ENCODE assay signal across 20 cellular contexts in the genomic region with DNA sequence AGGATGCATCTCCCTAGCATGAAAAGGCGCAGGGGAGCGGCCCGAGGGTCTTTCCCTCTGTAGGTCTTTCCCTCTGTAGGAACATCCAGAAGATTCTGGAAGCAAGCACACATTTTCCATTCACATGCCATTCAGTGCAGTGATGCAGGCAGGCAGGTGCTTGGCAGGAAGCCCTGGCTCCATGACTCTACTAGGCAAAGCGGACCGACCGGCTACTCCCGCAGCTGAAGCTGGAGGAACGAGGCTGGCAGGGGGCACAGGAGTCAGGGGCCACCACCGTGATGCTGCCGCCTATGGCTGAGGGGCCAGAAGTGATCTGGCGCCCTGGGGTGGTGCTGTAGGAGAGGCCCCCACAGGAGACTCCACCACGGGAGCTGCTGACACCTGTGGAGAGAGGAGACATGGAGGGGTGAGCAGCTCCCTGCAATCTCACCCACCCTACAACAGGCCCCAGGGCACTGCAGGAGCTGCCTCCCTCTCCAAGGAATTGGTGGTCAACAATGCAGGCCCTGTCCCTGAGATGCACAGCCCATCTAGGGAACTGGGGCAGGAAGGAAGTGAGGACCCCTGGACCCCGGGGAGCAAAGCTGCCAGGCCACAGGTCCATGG. TPM values are rescaled to one million over a fixed set of nuclear protein-coding genes. Genes with fewer than 3 reads are reported as not detected.
A peak's percentile ranks its signal among the peaks of the same experiment; 100 is the strongest.
DNase-seq lines count a peak whose midpoint lies in the region; ATAC-seq and TF ChIP-seq lines count a peak whose summit lies in the region.
"Had no signal": no experiment of that assay in that cellular context is flagged by ENCODE, and none has a peak within 500 bp of the region (broad histone marks: within the 10 kb centered on the region; RNA-seq: fewer than 3 reads in every experiment).

No MANE protein-coding gene starts in this region.

- H3K9me3 ChIP-seq in RWPE2 (ENCODE audit: severe bottlenecking): no peaks in the 10 kb centered on the region
- H3K9me3 ChIP-seq in osteoblast (ENCODE audit: low read depth, low read length): no peaks in the 10 kb centered on the region
- H3K9me3 ChIP-seq in tibial artery: no peaks in the 10 kb centered on the region

- no peaks in the 10 kb centered on the region for H3K36me3 Mint-ChIP-seq in MCF 10A (ENCODE audit: insufficient read depth, unreplicated experiment)
- no peaks in the 10 kb centered on the region for H3K36me3 Mint-ChIP-seq in activated CD4-positive, alpha-beta memory T cell treated with anti-CD3 and anti-CD28 coated beads, Interleukin-2, amount 10 ng/mL, durations not matched to agents 7 days and 5 days (ENCODE audit: low read depth)
- H3K36me3 Mint-ChIP-seq: CD8-positive, alpha-beta T cell had no signal

- H3K36me3 ChIP-seq in RWPE2 (ENCODE audit: low read depth) (no peaks in the 10 kb centered on the region), osteoblast (ENCODE audit: insufficient read depth, low read length) (no peaks in the 10 kb centered on the region), tibial artery (no peaks in the 10 kb centered on the region)

- H3K27ac Mint-ChIP-seq in MCF 10A (ENCODE audit: low read depth, unreplicated experiment): no peak overlapping the region
- H3K27ac Mint-ChIP-seq in activated CD4-positive, alpha-beta memory T cell treated with anti-CD3 and anti-CD28 coated beads, Interleukin-2, amount 10 ng/mL, durations not matched to agents 7 days and 5 days: no peak overlapping the region
- H3K27ac Mint-ChIP-seq: CD8-positive, alpha-beta T cell; GM23338 had no signal

- POLR2A ChIA-PET in MCF 10A (lab: Yijun Ruan, JAX): interaction anchor here (0.8 kb wide), 1 partner anchor 12 kb away, joined by 3 read pairs; no protein-coding TSS in a partner anchor
- POLR2A ChIA-PET in activated CD4-positive, alpha-beta memory T cell treated with anti-CD3 and anti-CD28 coated beads, Interleukin-2, amount 10 ng/mL, durations not matched to agents 7 days and 5 days (lab: Charles Lee): no interaction called here

- intact Hi-C loops in MCF 10A (cut with micrococcal nuclease): no loop called here
- intact Hi-C loops in tibial artery (cut with DNase I; ENCODE audit: low total_unique reads): no loop called here

- H3K4me3 ChIP-seq in RWPE2 (ENCODE audit: severe bottlenecking) (no peak overlapping the region), osteoblast (ENCODE audit: insufficient read depth, low read length) (no peak overlapping the region), tibial artery (no peak overlapping the region)
- H3K4me3 ChIP-seq: GM23338, K562 had no signal

- peaks cover 14% of the 10 kb centered on the region for H3K27me3 Mint-ChIP-seq in MCF 10A (ENCODE audit: insufficient read depth, unreplicated experiment)
- H3K27me3 Mint-ChIP-seq in activated CD4-positive, alpha-beta memory T cell treated with anti-CD3 and anti-CD28 coated beads, Interleukin-2, amount 10 ng/mL, durations not matched to agents 7 days and 5 days: peaks cover 7% of the 10 kb centered on the region

- H3K27me3 ChIP-seq in RWPE2 (ENCODE audit: insufficient read depth, poor library complexity, severe bottlenecking) (no peaks in the 10 kb centered on the region), osteoblast (ENCODE audit: insufficient read depth, low read length) (peaks cover 16% of the 10 kb centered on the region), tibial artery (peaks cover 0 to 36% of the 10 kb centered on the region in 2 donors)

- TF ChIP-seq CTCF in MCF 10A (IDR thresholded peaks at IDR 0.05; ENCODE audit: unreplicated experiment) (no peak), RWPE2 (IDR thresholded peaks at IDR 0.05; ENCODE audit: poor library complexity, severe bottlenecking) (no peak), osteoblast (IDR thresholded peaks at IDR 0.05; ENCODE audit: extremely low read depth, low read depth, low read length) (no peak), tibial artery (IDR thresholded peaks at IDR 0.05) (no peak)

- H4K20me1 ChIP-seq in osteoblast (ENCODE audit: insufficient read depth, low read length): no peaks in the 10 kb centered on the region

- DNase-seq in T47D (ENCODE audit: low read depth in 1 of 2, low spot score in 1 of 2) (peak; percentile 66 to 81), MCF 10A (ENCODE audit: unreplicated experiment) (no peak), RWPE2 (ENCODE audit: low spot score) (peak; percentile 51), osteoblast (ENCODE audit: insufficient read length, low spot score, missing footprints) (peak; percentile 69), tibial artery (peak; percentile 13 to 38), RKO (ENCODE audit: low spot score) (no peak)
- no peak for DNase-seq in activated CD4-positive, alpha-beta memory T cell treated with anti-CD3 and anti-CD28 coated beads, Interleukin-2, amount 10 ng/mL, durations not matched to agents 7 days and 5 days
- DNase-seq: CD8-positive, alpha-beta T cell; DND-41; GDM1; NCI-H1048; NCI-H146; NCI-H2107; NCI-H226; NCI-H69; PC-3; SHP77 had no signal

- no peak overlapping the region for H3K27ac ChIP-seq in RWPE2 (ENCODE audit: poor library complexity, severe bottlenecking)
- H3K27ac ChIP-seq in osteoblast (ENCODE audit: low read depth, low read length): no peak overlapping the region
- no peak overlapping the region for H3K27ac ChIP-seq in tibial artery

- CTCF ChIA-PET in MCF 10A (lab: Yijun Ruan, JAX): interaction anchor here (0.6 to 3.0 kb wide), 8 partner anchors 10 to 619 kb away, joined by 3 to 37 read pairs (median 3); no protein-coding TSS in a partner anchor
- CTCF ChIA-PET in activated CD4-positive, alpha-beta memory T cell treated with anti-CD3 and anti-CD28 coated beads, Interleukin-2, amount 10 ng/mL, durations not matched to agents 7 days and 5 days (lab: Charles Lee): interaction anchor here (0.6 to 2.4 kb wide), 6 partner anchors 9 to 519 kb away, joined by 3 to 12 read pairs (median 6); no protein-coding TSS in a partner anchor

- H3K79me2 ChIP-seq in osteoblast (ENCODE audit: insufficient read depth, low read length): no peaks in the 10 kb centered on the region

- BruUV-seq in MCF 10A (replicated peaks; lab: Mats Ljungman, UMichigan): no TSS peak

- H3K4me1 Mint-ChIP-seq in MCF 10A (ENCODE audit: insufficient read depth, unreplicated experiment): no peaks in the 10 kb centered on the region
- H3K4me1 Mint-ChIP-seq in activated CD4-positive, alpha-beta memory T cell treated with anti-CD3 and anti-CD28 coated beads, Interleukin-2, amount 10 ng/mL, durations not matched to agents 7 days and 5 days: peaks cover 16% of the 10 kb centered on the region

- H3K9me3 Mint-ChIP-seq in MCF 10A (ENCODE audit: unreplicated experiment): no peaks in the 10 kb centered on the region
- no peaks in the 10 kb centered on the region for H3K9me3 Mint-ChIP-seq in activated CD4-positive, alpha-beta memory T cell treated with anti-CD3 and anti-CD28 coated beads, Interleukin-2, amount 10 ng/mL, durations not matched to agents 7 days and 5 days
- H3K9me3 Mint-ChIP-seq: CD8-positive, alpha-beta T cell; GM23338 had no signal

- in situ Hi-C loops in T47D (cut with HindIII; ENCODE audit: low pct_unique_long_range_greater_than_20kb, low sequenced_read_pairs): no loop called here

- no peaks in the 10 kb centered on the region for H3K4me1 ChIP-seq in RWPE2 (ENCODE audit: insufficient read depth, poor library complexity, severe bottlenecking)
- no peaks in the 10 kb centered on the region for H3K4me1 ChIP-seq in osteoblast (ENCODE audit: insufficient read depth, low read length)
- H3K4me1 ChIP-seq in tibial artery: no peaks in the 10 kb centered on the region

- H3K4me2 ChIP-seq in osteoblast (ENCODE audit: insufficient read depth, low read length): no peak overlapping the region
- H3K4me2 ChIP-seq: GM23338 had no signal

- no peak overlapping the region for H2AFZ ChIP-seq in osteoblast (ENCODE audit: low read length)
- H2AFZ ChIP-seq: GM23338 had no signal

- H3K4me3 Mint-ChIP-seq in MCF 10A (ENCODE audit: unreplicated experiment): no peak overlapping the region
- H3K4me3 Mint-ChIP-seq in activated CD4-positive, alpha-beta memory T cell treated with anti-CD3 and anti-CD28 coated beads, Interleukin-2, amount 10 ng/mL, durations not matched to agents 7 days and 5 days: no peak overlapping the region
- H3K4me3 Mint-ChIP-seq: CD8-positive, alpha-beta T cell; GM23338 had no signal

- ATAC-seq in RWPE2 (ENCODE audit: low read depth) (no peak), HG02642 (IDR thresholded peaks at IDR 0.05; ENCODE audit: poor library complexity, unreplicated experiment) (no peak)
- ATAC-seq: GM23338, K562, PC-3 had no signal

RNA-seq across cellular contexts. Expression of a gene that starts 6.5 kb away (rescaled TPM):
- total RNA-seq in MCF 10A (2022): 0.23 TPM in 1 of 2 replicates, not detected in the other
- total RNA-seq in osteoblast: not detected in 2 replicates
- total RNA-seq in activated CD4-positive, alpha-beta memory T cell treated with anti-CD3 and anti-CD28 coated beads, Interleukin-2, amount 10 ng/mL, durations not matched to agents 7 days and 5 days: not detected
- total RNA-seq: CD8-positive, alpha-beta T cell; GM23338; K562; PC-3 had no signal

RNA-seq across cellular contexts. Expression of a gene that starts 24.7 kb away (rescaled TPM):
- total RNA-seq in MCF 10A (2022): not detected in 2 replicates
- not detected in 2 replicates for total RNA-seq in osteoblast
- total RNA-seq in activated CD4-positive, alpha-beta memory T cell treated with anti-CD3 and anti-CD28 coated beads, Interleukin-2, amount 10 ng/mL, durations not matched to agents 7 days and 5 days: not detected
- total RNA-seq: CD8-positive, alpha-beta T cell; GM23338; K562 had no signal

RNA-seq across cellular contexts. Expression of a gene that starts 39.6 kb away (rescaled TPM):
- 12.2 and 14.5 TPM in 2 replicates for total RNA-seq in MCF 10A (2022)
- not detected in 2 replicates for total RNA-seq in osteoblast
- not detected for total RNA-seq in activated CD4-positive, alpha-beta memory T cell treated with anti-CD3 and anti-CD28 coated beads, Interleukin-2, amount 10 ng/mL, durations not matched to agents 7 days and 5 days
- total RNA-seq: CD8-positive, alpha-beta T cell; GM23338; K562 had no signal

RNA-seq across cellular contexts. Expression of a gene that starts 45.4 kb away (rescaled TPM):
- total RNA-seq in MCF 10A (2022) (not detected in 2 replicates), osteoblast (not detected in 2 replicates)
- total RNA-seq in activated CD4-positive, alpha-beta memory T cell treated with anti-CD3 and anti-CD28 coated beads, Interleukin-2, amount 10 ng/mL, durations not matched to agents 7 days and 5 days: not detected
- total RNA-seq: CD8-positive, alpha-beta T cell; GM23338; K562 had no signal

Comparison
In these comparisons a context has a peak if more than half of its experiments do, and no peak if none do; other contexts are left out.
1. DNase-seq: peak in T47D (2 of 2), RWPE2 (single experiment), osteoblast (single experiment) and tibial artery (2 of 2); none in MCF 10A (single experiment), activated CD4-positive, alpha-beta memory T cell treated with anti-CD3 and anti-CD28 coated beads, Interleukin-2, amount 10 ng/mL, durations not matched to agents 7 days and 5 days (single experiment) and RKO (single experiment).
2. RNA of a gene that starts 39.6 kb away (total RNA-seq): 12.2 to 14.5 TPM in MCF 10A; not detected in activated CD4-positive, alpha-beta memory T cell treated with anti-CD3 and anti-CD28 coated beads, Interleukin-2, amount 10 ng/mL, durations not matched to agents 7 days and 5 days and not detected in osteoblast; every median in the first group is over 10 times any median in the second.